Comparison of ENCODE assay signal across 11 cellular contexts in the genomic region with DNA sequence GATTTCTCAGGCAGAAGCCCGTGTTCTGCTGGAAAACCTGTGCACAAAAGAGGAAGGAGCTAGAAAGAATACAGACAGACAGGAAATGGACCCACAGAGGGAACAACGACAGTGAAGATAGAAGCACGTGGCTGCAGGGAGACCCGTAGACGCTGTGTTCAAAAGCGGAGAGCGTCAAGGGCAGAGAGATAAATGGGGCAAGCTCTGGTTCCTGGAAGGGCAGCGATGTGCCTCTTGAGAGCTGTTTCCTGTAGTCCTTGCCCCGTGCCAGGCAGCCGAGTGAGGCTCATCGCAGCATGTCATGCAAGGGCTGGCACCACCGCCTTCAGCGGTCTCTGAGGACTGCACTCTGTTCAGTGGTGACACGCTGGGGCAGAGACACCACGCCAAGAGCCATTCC. TPM values are rescaled to one million over a fixed set of nuclear protein-coding genes. Genes with fewer than 3 reads are reported as not detected.
DNase-seq lines count a peak whose midpoint lies in the region; ATAC-seq and TF ChIP-seq lines count a peak whose summit lies in the region.
"Had no signal": no experiment of that assay in that cellular context is flagged by ENCODE, and none has a peak within 500 bp of the region (broad histone marks: within the 10 kb centered on the region; RNA-seq: fewer than 3 reads in every experiment).

No MANE protein-coding gene starts in this region.

- peaks cover 3% of the 10 kb centered on the region for H3K4me1 Mint-ChIP-seq in activated CD4-positive, alpha-beta T cell treated with anti-CD3 and anti-CD28 coated beads, Interleukin-2, amount 10 ng/mL, durations not matched to agents 24 days and 14 days
- peaks cover 10% of the 10 kb centered on the region for H3K4me1 Mint-ChIP-seq in activated CD4-positive, alpha-beta T cell treated with anti-CD3 and anti-CD28 coated beads, Interleukin-2, amount 10 ng/mL, durations not matched to agents 7 days and 5 days

- H3K9me3 ChIP-seq in gastroesophageal sphincter, result no peaks in the 10 kb centered on the region
- H3K9me3 ChIP-seq: upper lobe of left lung had no signal

- no peak for DNase-seq in activated CD4-positive, alpha-beta T cell treated with anti-CD3 and anti-CD28 coated beads, Interleukin-2, amount 10 ng/mL, durations not matched to agents 24 days and 14 days
- no peak for DNase-seq in activated CD4-positive, alpha-beta T cell treated with anti-CD3 and anti-CD28 coated beads, Interleukin-2, amount 10 ng/mL, durations not matched to agents 7 days and 5 days
- DNase-seq in SHP77 (lab: John Stamatoyannopoulos, UW), result peak; percentile 16 to 21
- peak in 32 of 49 donors; percentile 15 to 76 (median 32) for DNase-seq in substantia nigra (lab: John Stamatoyannopoulos, UW)
- no peak for DNase-seq in dedifferentiated amniotic fluid mesenchymal stem cell (ENCODE audit: extremely low spot score)
- no peak for DNase-seq in HEK293T (ENCODE audit: extremely low spot score)
- DNase-seq: NCI-H2227 treated with DMSO at 0.1 percent for 48 hours had no signal

- H3K27me3 ChIP-seq in gastroesophageal sphincter, result no peaks in the 10 kb centered on the region
- H3K27me3 ChIP-seq: upper lobe of left lung had no signal

- H3K4me3 ChIP-seq in gastroesophageal sphincter, result no peak overlapping the region
- H3K4me3 ChIP-seq: upper lobe of left lung had no signal

- intact Hi-C loops in activated CD4-positive, alpha-beta T cell treated with anti-CD3 and anti-CD28 coated beads, Interleukin-2, amount 10 ng/mL, durations not matched to agents 24 days and 14 days (cut with micrococcal nuclease), result no loop called here

- no peaks in the 10 kb centered on the region for H3K27me3 Mint-ChIP-seq in activated CD4-positive, alpha-beta T cell treated with anti-CD3 and anti-CD28 coated beads, Interleukin-2, amount 10 ng/mL, durations not matched to agents 24 days and 14 days
- H3K27me3 Mint-ChIP-seq in activated CD4-positive, alpha-beta T cell treated with anti-CD3 and anti-CD28 coated beads, Interleukin-2, amount 10 ng/mL, durations not matched to agents 7 days and 5 days, result no peaks in the 10 kb centered on the region

- H3K4me3 Mint-ChIP-seq in activated CD4-positive, alpha-beta T cell treated with anti-CD3 and anti-CD28 coated beads, Interleukin-2, amount 10 ng/mL, durations not matched to agents 24 days and 14 days, result no peak overlapping the region
- no peak overlapping the region for H3K4me3 Mint-ChIP-seq in activated CD4-positive, alpha-beta T cell treated with anti-CD3 and anti-CD28 coated beads, Interleukin-2, amount 10 ng/mL, durations not matched to agents 7 days and 5 days

- peak overlapping the region; percentile 56 for H3K27ac Mint-ChIP-seq in activated CD4-positive, alpha-beta T cell treated with anti-CD3 and anti-CD28 coated beads, Interleukin-2, amount 10 ng/mL, durations not matched to agents 24 days and 14 days
- H3K27ac Mint-ChIP-seq in activated CD4-positive, alpha-beta T cell treated with anti-CD3 and anti-CD28 coated beads, Interleukin-2, amount 10 ng/mL, durations not matched to agents 7 days and 5 days, result no peak overlapping the region

- 31 to 54% methylated on average over 8 to 12 of the region's 15 CpGs for WGBS in gastroesophageal sphincter (ENCODE audit: low coverage in 1 of 2), 2 donors

- H3K27ac ChIP-seq in gastroesophageal sphincter (no peak overlapping the region), substantia nigra (ENCODE audit: low read depth, low read length, poor library complexity, severe bottlenecking) (peak overlapping the region; percentile 14)

- peaks cover 71% of the 10 kb centered on the region for H3K36me3 Mint-ChIP-seq in activated CD4-positive, alpha-beta T cell treated with anti-CD3 and anti-CD28 coated beads, Interleukin-2, amount 10 ng/mL, durations not matched to agents 24 days and 14 days (ENCODE audit: low read depth)
- peaks cover 57% of the 10 kb centered on the region for H3K36me3 Mint-ChIP-seq in activated CD4-positive, alpha-beta T cell treated with anti-CD3 and anti-CD28 coated beads, Interleukin-2, amount 10 ng/mL, durations not matched to agents 7 days and 5 days (ENCODE audit: low read depth)

- CTCF ChIA-PET in activated CD4-positive, alpha-beta T cell treated with anti-CD3 and anti-CD28 coated beads, Interleukin-2, amount 10 ng/mL, durations not matched to agents 7 days and 5 days (lab: Charles Lee), result no interaction called here
- CTCF ChIA-PET in HEK293T (lab: Yijun Ruan, JAX), result no interaction called here

- H3K9me3 Mint-ChIP-seq in activated CD4-positive, alpha-beta T cell treated with anti-CD3 and anti-CD28 coated beads, Interleukin-2, amount 10 ng/mL, durations not matched to agents 24 days and 14 days, result no peaks in the 10 kb centered on the region
- H3K9me3 Mint-ChIP-seq in activated CD4-positive, alpha-beta T cell treated with anti-CD3 and anti-CD28 coated beads, Interleukin-2, amount 10 ng/mL, durations not matched to agents 7 days and 5 days, result peaks cover 3% of the 10 kb centered on the region

- ATAC-seq in gastroesophageal sphincter (peak; percentile 48), GM18870 (IDR thresholded peaks at IDR 0.05; ENCODE audit: unreplicated experiment) (no peak)

- H3K4me1 ChIP-seq in gastroesophageal sphincter, result no peaks in the 10 kb centered on the region
- H3K4me1 ChIP-seq: upper lobe of left lung had no signal

- no peak for TF ChIP-seq POLR2A in gastroesophageal sphincter (IDR thresholded peaks at IDR 0.05)

- TF ChIP-seq EP300 in gastroesophageal sphincter (IDR thresholded peaks at IDR 0.05), result no peak

- no peak for TF ChIP-seq CTCF in gastroesophageal sphincter (IDR thresholded peaks at IDR 0.05)

- H3K36me3 ChIP-seq in gastroesophageal sphincter, result peaks cover 0 to 58% of the 10 kb centered on the region in 2 donors

- POLR2A ChIA-PET in activated CD4-positive, alpha-beta T cell treated with anti-CD3 and anti-CD28 coated beads, Interleukin-2, amount 10 ng/mL, durations not matched to agents 7 days and 5 days (lab: Charles Lee), result no interaction called here
- POLR2A ChIA-PET in HEK293T (lab: Yijun Ruan, JAX), result no interaction called here

TF ChIP-seq in HEK293T, 16 proteins besides CTCF, POLR2A, EP300 and RAD21:
- no peak for TF ChIP-seq TARDBP (IDR thresholded peaks at IDR 0.05)
- TF ChIP-seq ZNF384 (IDR thresholded peaks at IDR 0.05), result no peak
- TF ChIP-seq FOXM1 (IDR thresholded peaks at IDR 0.05; ENCODE audit: borderline replicate concordance), result no peak
- no peak for TF ChIP-seq NFRKB (IDR thresholded peaks at IDR 0.05)
- no peak for TF ChIP-seq CTBP1 (IDR thresholded peaks at IDR 0.05; ENCODE audit: borderline replicate concordance)

RNA-seq across cellular contexts. Expression of gene CACNG5, which starts 43.6 kb away (rescaled TPM):
- total RNA-seq in activated CD4-positive, alpha-beta T cell treated with anti-CD3 and anti-CD28 coated beads, Interleukin-2, amount 10 ng/mL, durations not matched to agents 24 days and 14 days, result not detected in 2 replicates
- total RNA-seq in activated CD4-positive, alpha-beta T cell treated with anti-CD3 and anti-CD28 coated beads, Interleukin-2, amount 10 ng/mL, durations not matched to agents 7 days and 5 days, result not detected
- total RNA-seq in gastroesophageal sphincter, result not detected
- total RNA-seq: aorta, upper lobe of left lung had no signal

Comparison
In these comparisons a context has a peak if more than half of its experiments do, and no peak if none do; other contexts are left out.
1. DNase-seq: peak in SHP77 (2 of 2) and substantia nigra (32 of 49); none in activated CD4-positive, alpha-beta T cell treated with anti-CD3 and anti-CD28 coated beads, Interleukin-2, amount 10 ng/mL, durations not matched to agents 24 days and 14 days (single experiment), activated CD4-positive, alpha-beta T cell treated with anti-CD3 and anti-CD28 coated beads, Interleukin-2, amount 10 ng/mL, durations not matched to agents 7 days and 5 days (single experiment), dedifferentiated amniotic fluid mesenchymal stem cell (single experiment) and HEK293T (single experiment).